In genomic region chr9:121607434-121608248, GRCh38 we compare ENCODE assay signal across 1 cellular context.
TF ChIP-seq lines count a peak whose summit lies in the region.

No MANE protein-coding gene starts in this region.

TF ChIP-seq in K562, 482 proteins besides CTCF, POLR2A, EP300 and RAD21 (continued from another document):
- TF ChIP-seq ATF3 (IDR thresholded peaks at IDR 0.05) (peak; percentile 53), ATF3 (CRISPR knock-in tag; conservative IDR thresholded peaks at IDR 0.05) (no peak), MITF (IDR thresholded peaks at IDR 0.05) (no peak), ZNF444 (CRISPR knock-in tag; IDR thresholded peaks at IDR 0.05) (no peak), KDM1A (IDR thresholded peaks at IDR 0.05) (peak; percentile 70 to 73), ZNF668 (CRISPR knock-in tag; IDR thresholded peaks at IDR 0.05) (no peak), SOX6 (IDR thresholded peaks at IDR 0.05) (no peak)
